In genomic region chr9:38202335-38202938, GRCh38 we compare ENCODE assay signal across 30 cellular contexts.
"Had no signal": no experiment of that assay in that cellular context is flagged by ENCODE, and none has a peak within 500 bp of the region (broad histone marks: within the 10 kb centered on the region; RNA-seq: fewer than 3 reads in every experiment).

No MANE protein-coding gene starts in this region.

- H3K27ac ChIP-seq: ascending aorta, brain microvascular endothelial cell, coronary artery, dorsolateral prefrontal cortex, gastroesophageal sphincter, left ventricle myocardium inferior, skin epidermis, thyroid gland, upper lobe of right lung, WERI-Rb-1 had no signal

- DNase-seq: activated CD4-positive, alpha-beta memory T cell treated with anti-CD3 and anti-CD28 coated beads, Interleukin-2, amount 10 ng/mL, durations not matched to agents 7 days and 5 days; activated CD4-positive, alpha-beta T cell treated with anti-CD3 and anti-CD28 coated beads, Interleukin-2, amount 10 ng/mL, durations not matched to agents 24 days and 14 days; activated CD4-positive, CD25-positive, alpha-beta regulatory T cell treated with anti-CD3 and anti-CD28 coated beads, Interleukin-2, amount 50 U/mL, for 72 hours; activated CD8-positive, alpha-beta memory T cell treated with anti-CD3 and anti-CD28 coated beads, Interleukin-2, amount 50 U/mL, for 48 hours; activated gamma-delta T cell; activated naive CD4-positive, alpha-beta T cell treated with anti-CD3 and anti-CD28 coated beads, Interleukin-2, amount 10 ng/mL, durations not matched to agents 7 days and 5 days; activated naive CD8-positive, alpha-beta T cell treated with anti-CD3 and anti-CD28 coated beads, Interleukin-2, amount 10 ng/mL, durations not matched to agents 7 days and 5 days; activated T-cell treated with anti-CD3 and anti-CD28 coated beads, Interleukin-2, amount 50 U/mL, for 24 hours; brain microvascular endothelial cell; dorsolateral prefrontal cortex; effector memory CD4-positive, alpha-beta T cell; hippocampal formation; left ventricle myocardium inferior; mesendoderm; stimulated activated CD4-positive, alpha-beta T cell treated with anti-CD3 and anti-CD28 coated beads, Interleukin-12 subunit alpha, Interleukin-12 subunit beta, amount 100 ng/mL, for 4 hours; stimulated activated CD4-positive, alpha-beta T cell treated with anti-CD3 and anti-CD28 coated beads, Interleukin-4, amount 100 ng/mL, for 1 hour; T-helper 17 cell; T1000; thyroid gland; upper lobe of right lung; WERI-Rb-1 had no signal

- H3K4me3 ChIP-seq: ascending aorta, coronary artery, dorsolateral prefrontal cortex, gastroesophageal sphincter, left ventricle myocardium inferior, lung, skin epidermis, thyroid gland, upper lobe of right lung had no signal

- FAIRE-seq: endothelial cell of umbilical vein, islet of Langerhans had no signal

- H3K4me1 ChIP-seq: ascending aorta, gastroesophageal sphincter, left ventricle myocardium inferior, thyroid gland, upper lobe of right lung had no signal

- H3K36me3 ChIP-seq: ascending aorta, brain microvascular endothelial cell, gastroesophageal sphincter, left ventricle myocardium inferior, thyroid gland, upper lobe of right lung, WERI-Rb-1 had no signal

- ATAC-seq: gastroesophageal sphincter; natural killer cell treated with Interleukin-12 subunit alpha and Interleukin-12 subunit beta and Interleukin-15 and Interleukin-18, amount 100 ng/mL, for 72 hours; sciatic nerve; T-helper 17 cell; upper lobe of right lung had no signal

- H3K9me3 ChIP-seq: left ventricle myocardium inferior, thyroid gland had no signal

- H3K27me3 ChIP-seq: ascending aorta, dorsolateral prefrontal cortex, thyroid gland, upper lobe of right lung had no signal
